14 cellular contexts compared by ENCODE assay signal in the genomic region with DNA sequence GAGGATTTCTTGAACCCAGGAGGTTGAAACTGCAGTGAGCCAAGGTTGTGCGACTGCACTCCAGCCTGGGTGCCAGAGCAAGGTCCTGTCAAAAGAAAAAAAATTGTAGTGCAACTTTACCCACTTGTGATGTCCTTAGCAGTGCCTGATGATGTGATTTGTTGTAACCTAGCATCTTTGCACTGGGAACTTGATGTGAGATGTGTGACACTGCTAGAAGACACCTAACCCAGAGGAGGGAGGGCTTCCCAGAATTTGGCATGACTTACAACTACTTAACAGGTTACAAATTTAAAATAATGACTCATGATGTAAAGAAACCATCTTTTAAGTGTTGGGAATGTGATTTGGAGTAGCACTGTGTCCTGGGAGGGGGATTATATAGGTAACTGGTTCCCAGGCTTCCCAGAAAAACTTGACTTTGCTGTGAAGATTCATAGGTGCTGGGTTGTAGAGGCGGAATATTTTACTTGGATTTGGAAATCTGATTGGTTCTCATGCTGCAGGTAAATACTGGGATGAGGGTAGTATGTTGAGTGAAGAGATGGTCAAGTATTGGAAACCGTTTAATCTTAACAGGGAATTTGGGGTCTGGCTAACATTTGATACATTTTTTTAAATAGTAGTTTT. TPM values are rescaled to one million over a fixed set of nuclear protein-coding genes. Genes with fewer than 3 reads are reported as not detected.
DNase-seq lines count a peak whose midpoint lies in the region; ATAC-seq and TF ChIP-seq lines count a peak whose summit lies in the region.
"Had no signal": no experiment of that assay in that cellular context is flagged by ENCODE, and none has a peak within 500 bp of the region (broad histone marks: within the 10 kb centered on the region; RNA-seq: fewer than 3 reads in every experiment).

No MANE protein-coding gene starts in this region.

- peaks cover 17 to 29% of the 10 kb centered on the region in 2 experiments for H3K36me3 ChIP-seq in HCT116 (ENCODE audit: control insufficient read depth in 1 of 2, insufficient read depth in 2 of 2, low read length in 2 of 2)

- H3K9me2 ChIP-seq in HCT116 (ENCODE audit: insufficient read depth): no peaks in the 10 kb centered on the region

- peak overlapping the region; percentile 69 for H3K27ac Mint-ChIP-seq in activated CD4-positive, alpha-beta memory T cell treated with anti-CD3 and anti-CD28 coated beads for 36 hours
- H3K27ac Mint-ChIP-seq in activated CD4-positive, alpha-beta memory T cell treated with anti-CD3 and anti-CD28 coated beads, Interleukin-2, amount 10 ng/mL, durations not matched to agents 7 days and 5 days: no peak overlapping the region
- H3K27ac Mint-ChIP-seq in activated T-cell treated with anti-CD3 and anti-CD28 coated beads, Interleukin-2, amount 50 U/mL, for 72 hours: peak overlapping the region; percentile 97
- peak overlapping the region in 8 of 10 donors; percentile 14 to 76 (median 66) for H3K27ac Mint-ChIP-seq in naive thymus-derived CD8-positive, alpha-beta T cell

- no peak overlapping the region for H3K4me2 ChIP-seq in HCT116 (ENCODE audit: low read length)

- H2AFZ ChIP-seq in HCT116 (ENCODE audit: low read depth, low read length, poor library complexity, severe bottlenecking): no peak overlapping the region

- RAD21 ChIA-PET in HCT116 (lab: Charles Lee; ENCODE audit: low non-redundant PET in 1 of 2, low total read pairs in 2 of 2, uncharacterized antibody in 2 of 2, unreplicated experiment in 2 of 2): no interaction called here

- CTCF ChIA-PET in activated CD4-positive, alpha-beta memory T cell treated with anti-CD3 and anti-CD28 coated beads for 36 hours (lab: Charles Lee): interaction anchor here (0.7 to 1.4 kb wide), 3 partner anchors 10 to 110 kb away, joined by 3 to 4 read pairs (median 4); no protein-coding TSS in a partner anchor
- CTCF ChIA-PET in activated CD4-positive, alpha-beta memory T cell treated with anti-CD3 and anti-CD28 coated beads, Interleukin-2, amount 10 ng/mL, durations not matched to agents 7 days and 5 days (lab: Charles Lee): interaction anchor here (0.8 to 1.7 kb wide), 3 partner anchors 58 to 97 kb away, joined by 3 to 6 read pairs (median 3); no protein-coding TSS in a partner anchor
- CTCF ChIA-PET in HCT116 (lab: Charles Lee): no interaction called here

- no peaks in the 10 kb centered on the region for H3K27me3 Mint-ChIP-seq in activated CD4-positive, alpha-beta memory T cell treated with anti-CD3 and anti-CD28 coated beads for 36 hours
- H3K27me3 Mint-ChIP-seq in activated CD4-positive, alpha-beta memory T cell treated with anti-CD3 and anti-CD28 coated beads, Interleukin-2, amount 10 ng/mL, durations not matched to agents 7 days and 5 days: no peaks in the 10 kb centered on the region
- H3K27me3 Mint-ChIP-seq in activated T-cell treated with anti-CD3 and anti-CD28 coated beads, Interleukin-2, amount 50 U/mL, for 72 hours (ENCODE audit: low read depth): no peaks in the 10 kb centered on the region
- H3K27me3 Mint-ChIP-seq in naive thymus-derived CD8-positive, alpha-beta T cell: no peaks in the 10 kb centered on the region
- H3K27me3 Mint-ChIP-seq: effector memory CD8-positive, alpha-beta T cell had no signal

- H3K4me1 Mint-ChIP-seq in activated CD4-positive, alpha-beta memory T cell treated with anti-CD3 and anti-CD28 coated beads for 36 hours (ENCODE audit: low read depth): peaks cover 36% of the 10 kb centered on the region
- H3K4me1 Mint-ChIP-seq in activated CD4-positive, alpha-beta memory T cell treated with anti-CD3 and anti-CD28 coated beads, Interleukin-2, amount 10 ng/mL, durations not matched to agents 7 days and 5 days: peaks cover 38% of the 10 kb centered on the region
- H3K4me1 Mint-ChIP-seq in activated T-cell treated with anti-CD3 and anti-CD28 coated beads, Interleukin-2, amount 50 U/mL, for 72 hours (ENCODE audit: low read depth): peaks cover 33% of the 10 kb centered on the region
- peaks cover 19 to 49% (median 46%) of the 10 kb centered on the region in 4 donors for H3K4me1 Mint-ChIP-seq in naive thymus-derived CD8-positive, alpha-beta T cell

- no peak for ATAC-seq in HCT116
- no peak for ATAC-seq in activated T-cell treated with anti-CD3 and anti-CD28 coated beads, Interleukin-2, amount 50 U/mL, for 72 hours (replicated peaks in 1 of 2)
- no peak for ATAC-seq in naive thymus-derived CD8-positive, alpha-beta T cell
- ATAC-seq: body of pancreas; effector memory CD8-positive, alpha-beta T cell; Panc1 had no signal

- peaks cover 5 to 13% of the 10 kb centered on the region in 2 experiments; a peak in 3 of 4 replicates for H3K4me1 ChIP-seq in HCT116 (ENCODE audit: control insufficient read depth in 1 of 2, insufficient read depth in 2 of 2, low read length in 2 of 2)

- POLR2A ChIA-PET in activated CD4-positive, alpha-beta memory T cell treated with anti-CD3 and anti-CD28 coated beads for 36 hours (lab: Charles Lee): no interaction called here
- POLR2A ChIA-PET in activated CD4-positive, alpha-beta memory T cell treated with anti-CD3 and anti-CD28 coated beads, Interleukin-2, amount 10 ng/mL, durations not matched to agents 7 days and 5 days (lab: Charles Lee): no interaction called here
- POLR2A ChIA-PET in HCT116 (lab: Charles Lee): no interaction called here
- POLR2A ChIA-PET in naive thymus-derived CD8-positive, alpha-beta T cell (lab: Charles Lee): no interaction called here

- no peaks in the 10 kb centered on the region for H3K9me3 Mint-ChIP-seq in activated CD4-positive, alpha-beta memory T cell treated with anti-CD3 and anti-CD28 coated beads for 36 hours
- no peaks in the 10 kb centered on the region for H3K9me3 Mint-ChIP-seq in activated CD4-positive, alpha-beta memory T cell treated with anti-CD3 and anti-CD28 coated beads, Interleukin-2, amount 10 ng/mL, durations not matched to agents 7 days and 5 days
- H3K9me3 Mint-ChIP-seq in activated T-cell treated with anti-CD3 and anti-CD28 coated beads, Interleukin-2, amount 50 U/mL, for 72 hours: no peaks in the 10 kb centered on the region
- no peaks in the 10 kb centered on the region for H3K9me3 Mint-ChIP-seq in naive thymus-derived CD8-positive, alpha-beta T cell
- H3K9me3 Mint-ChIP-seq: effector memory CD8-positive, alpha-beta T cell had no signal

- no peak for TF ChIP-seq POLR2A in HCT116 (IDR thresholded peaks at IDR 0.05; ENCODE audit: borderline replicate concordance, extremely low read depth, insufficient read depth, insufficient read length)

- H3K27ac ChIP-seq in HCT116 (ENCODE audit: low read depth, low read length): peak overlapping the region; percentile 0; the same call in 1 of the 2 replicates
- H3K27ac ChIP-seq: body of pancreas had no signal

- no peak for DNase-seq in activated CD4-positive, alpha-beta memory T cell treated with anti-CD3 and anti-CD28 coated beads for 36 hours
- no peak for DNase-seq in activated CD4-positive, alpha-beta memory T cell treated with anti-CD3 and anti-CD28 coated beads, Interleukin-2, amount 10 ng/mL, durations not matched to agents 7 days and 5 days
- no peak for DNase-seq in HCT116 (ENCODE audit: low read depth, low spot score)
- DNase-seq in activated T-cell treated with anti-CD3 and anti-CD28 coated beads, Interleukin-2, amount 50 U/mL, for 72 hours: no peak
- DNase-seq in naive thymus-derived CD8-positive, alpha-beta T cell: no peak
- DNase-seq in GOT3 (lab: John Stamatoyannopoulos, UW): no peak
- no peak for DNase-seq in AML-193 (lab: John Stamatoyannopoulos, UW)
- no peak for DNase-seq in SHP77 treated with DMSO at 0.1 percent for 48 hours (lab: John Stamatoyannopoulos, UW)
- DNase-seq: H9; NCI-H1092 treated with DMSO at 0.1 percent for 48 hours; stimulated activated CD8-positive, alpha-beta memory T cell treated with anti-CD3 and anti-CD28 coated beads, Interleukin-4, amount 100 ng/mL, for 48 hours had no signal

- peaks cover 48% of the 10 kb centered on the region for H3K79me2 ChIP-seq in HCT116 (ENCODE audit: insufficient read depth, low read length)

- H3K27me3 ChIP-seq in HCT116 (ENCODE audit: insufficient read depth, low read length): no peaks in the 10 kb centered on the region
- H3K27me3 ChIP-seq: body of pancreas had no signal

- TF ChIP-seq CTCF in HCT116 (IDR thresholded peaks at IDR 0.05 in 2 of 3, conservative IDR thresholded peaks at IDR 0.05 in 1 of 3; ENCODE audit: borderline replicate concordance in 1 of 3, insufficient read depth in 1 of 3, low read depth in 2 of 3, low read length in 2 of 3): no peak

- H3K9me3 ChIP-seq in HCT116 (ENCODE audit: control insufficient read depth in 1 of 2, insufficient read depth in 1 of 2, low read depth in 1 of 2, low read length in 2 of 2): no peaks in the 10 kb centered on the region
- H3K9me3 ChIP-seq: body of pancreas had no signal

- H4K20me1 ChIP-seq in HCT116 (ENCODE audit: insufficient read depth): peaks cover 11% of the 10 kb centered on the region; the same call in 1 of the 2 replicates

- no TSS peak for BruUV-seq in HCT116 (replicated peaks; lab: Mats Ljungman, UMichigan)

- intact Hi-C loops in activated CD4-positive, alpha-beta memory T cell treated with anti-CD3 and anti-CD28 coated beads for 36 hours (cut with micrococcal nuclease): loop anchor here (5.0 to 10.0 kb wide), 2 partner anchors 279 to 391 kb away; partner anchors contain the start of gene ADAM23
- intact Hi-C loops in HCT116 (cut with micrococcal nuclease): loop anchor here (5.0 kb wide), 1 partner anchor 394 kb away; no protein-coding TSS in a partner anchor

- peaks cover 58% of the 10 kb centered on the region for H3K36me3 Mint-ChIP-seq in activated CD4-positive, alpha-beta memory T cell treated with anti-CD3 and anti-CD28 coated beads for 36 hours
- peaks cover 63% of the 10 kb centered on the region for H3K36me3 Mint-ChIP-seq in activated CD4-positive, alpha-beta memory T cell treated with anti-CD3 and anti-CD28 coated beads, Interleukin-2, amount 10 ng/mL, durations not matched to agents 7 days and 5 days (ENCODE audit: low read depth)
- H3K36me3 Mint-ChIP-seq in activated T-cell treated with anti-CD3 and anti-CD28 coated beads, Interleukin-2, amount 50 U/mL, for 72 hours (ENCODE audit: insufficient read depth in 2 of 2): peaks cover 16 to 38% of the 10 kb centered on the region in 2 donors
- peaks cover 4 to 50% (median 22%) of the 10 kb centered on the region in 3 donors for H3K36me3 Mint-ChIP-seq in naive thymus-derived CD8-positive, alpha-beta T cell

- no peak for TF ChIP-seq RAD21 in HCT116 (IDR thresholded peaks at IDR 0.05; ENCODE audit: low read depth)

- H3K9ac ChIP-seq in HCT116 (ENCODE audit: low read length): no peak overlapping the region

- no peak overlapping the region for H3K4me3 ChIP-seq in HCT116 (replicated peaks in 1 of 2; ENCODE audit: low read depth in 1 of 2, low read length in 2 of 2)
- H3K4me3 ChIP-seq: body of pancreas had no signal

- no peak overlapping the region for H3K4me3 Mint-ChIP-seq in activated CD4-positive, alpha-beta memory T cell treated with anti-CD3 and anti-CD28 coated beads for 36 hours
- H3K4me3 Mint-ChIP-seq in activated CD4-positive, alpha-beta memory T cell treated with anti-CD3 and anti-CD28 coated beads, Interleukin-2, amount 10 ng/mL, durations not matched to agents 7 days and 5 days: no peak overlapping the region
- H3K4me3 Mint-ChIP-seq in activated T-cell treated with anti-CD3 and anti-CD28 coated beads, Interleukin-2, amount 50 U/mL, for 72 hours: peak overlapping the region; percentile 97 to 99
- peak overlapping the region in 2 of 10 donors; percentile 22 to 50 for H3K4me3 Mint-ChIP-seq in naive thymus-derived CD8-positive, alpha-beta T cell
- H3K4me3 Mint-ChIP-seq: effector memory CD8-positive, alpha-beta T cell had no signal

RNA-seq across cellular contexts. Expression of gene EEF1B2, which starts 3.7 kb away (rescaled TPM):
- total RNA-seq in activated CD4-positive, alpha-beta memory T cell treated with anti-CD3 and anti-CD28 coated beads for 36 hours: 1,000 to 10,000 TPM; 1,180 to 1,194 TPM
- total RNA-seq in activated CD4-positive, alpha-beta memory T cell treated with anti-CD3 and anti-CD28 coated beads, Interleukin-2, amount 10 ng/mL, durations not matched to agents 7 days and 5 days: 100 to 1,000 TPM; 473 to 489 TPM
- total RNA-seq in HCT116 (2021; ENCODE audit: unreplicated experiment): 985 TPM
- polyA plus RNA-seq in HCT116 (2012): 1,577 and 1,664 TPM in 2 replicates
- total RNA-seq in activated T-cell treated with anti-CD3 and anti-CD28 coated beads, Interleukin-2, amount 50 U/mL, for 72 hours: 1,000 to 10,000 TPM; 1,092 to 1,125 TPM
- total RNA-seq in naive thymus-derived CD8-positive, alpha-beta T cell: 1,000 to 10,000 TPM; 1,094 to 1,110 TPM
- 1,000 to 10,000 TPM; 1,324 to 1,693 (median 1,438) TPM for polyA plus RNA-seq in naive thymus-derived CD8-positive, alpha-beta T cell

RNA-seq across cellular contexts. Expression of gene NDUFS1, which starts 4.1 kb away (rescaled TPM):
- 10 to 100 TPM; 79.2 to 80.8 TPM for total RNA-seq in activated CD4-positive, alpha-beta memory T cell treated with anti-CD3 and anti-CD28 coated beads for 36 hours
- 10 to 100 TPM; 62.2 to 65.4 TPM for total RNA-seq in activated CD4-positive, alpha-beta memory T cell treated with anti-CD3 and anti-CD28 coated beads, Interleukin-2, amount 10 ng/mL, durations not matched to agents 7 days and 5 days
- total RNA-seq in HCT116 (2021; ENCODE audit: unreplicated experiment): 86.6 TPM
- 45.6 and 62.1 TPM in 2 replicates for polyA plus RNA-seq in HCT116 (2012)
- 10 to 100 TPM; 72.2 to 90.2 TPM for total RNA-seq in activated T-cell treated with anti-CD3 and anti-CD28 coated beads, Interleukin-2, amount 50 U/mL, for 72 hours
- total RNA-seq in naive thymus-derived CD8-positive, alpha-beta T cell: 10 to 100 TPM; 65.5 to 69.9 TPM
- 10 to 100 TPM; 34.3 to 45.9 (median 45.3) TPM for polyA plus RNA-seq in naive thymus-derived CD8-positive, alpha-beta T cell

Comparison
In these comparisons a context has a peak if more than half of its experiments do, and no peak if none do; other contexts are left out.
1. H3K4me3 Mint-ChIP-seq: peak in activated T-cell treated with anti-CD3 and anti-CD28 coated beads, Interleukin-2, amount 50 U/mL, for 72 hours (2 of 2); none in activated CD4-positive, alpha-beta memory T cell treated with anti-CD3 and anti-CD28 coated beads for 36 hours (single experiment) and activated CD4-positive, alpha-beta memory T cell treated with anti-CD3 and anti-CD28 coated beads, Interleukin-2, amount 10 ng/mL, durations not matched to agents 7 days and 5 days (single experiment).